In the genomic region with DNA sequence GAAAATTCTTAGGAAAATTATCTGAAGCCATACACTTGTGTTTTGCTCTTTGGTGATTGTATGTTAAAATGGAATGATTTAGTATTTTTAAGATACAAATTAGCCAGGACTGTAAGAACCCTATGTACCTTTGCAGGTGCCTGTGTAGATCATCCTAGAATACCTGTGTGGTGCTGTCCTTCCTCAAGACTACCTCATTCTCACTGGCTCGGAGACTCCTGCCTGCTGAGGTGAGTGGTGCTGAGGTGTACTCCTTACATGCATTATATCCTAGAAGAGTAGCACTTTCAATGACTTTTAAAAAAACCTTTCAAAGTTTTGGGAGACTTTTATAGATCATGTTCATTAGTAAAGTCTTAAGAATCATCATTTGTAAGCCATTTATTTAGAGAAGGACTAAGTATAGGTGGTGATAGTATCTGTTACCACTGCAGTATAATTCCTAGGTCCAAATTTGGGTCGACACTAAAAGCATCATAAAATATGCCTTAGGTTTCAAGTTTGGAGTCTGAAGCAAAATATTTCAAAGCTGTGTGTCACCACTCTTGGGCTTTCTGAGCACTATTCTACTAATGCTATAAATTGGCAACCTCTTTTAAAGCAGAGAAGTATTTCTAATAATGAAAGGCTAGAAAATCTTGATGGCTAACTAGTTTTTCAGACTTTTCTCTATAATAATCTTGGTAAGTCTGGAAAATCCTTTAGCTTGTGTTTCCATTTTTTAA, we compare ENCODE assay signal across 1 cellular context.
TF ChIP-seq lines count a peak whose summit lies in the region.

No MANE protein-coding gene starts in this region.

TF ChIP-seq in WTC11, 78 proteins besides CTCF, POLR2A, EP300 and RAD21 (continued from another document):
- TF ChIP-seq ETV6 (CRISPR knock-in tag; IDR thresholded peaks at IDR 0.05) (no peak), ZNF396 (CRISPR knock-in tag; IDR thresholded peaks at IDR 0.05; ENCODE audit: borderline replicate concordance) (no peak), NFYB (CRISPR knock-in tag; conservative IDR thresholded peaks at IDR 0.05; ENCODE audit: low read depth) (no peak)
- TF ChIP-seq, protein P1, sequence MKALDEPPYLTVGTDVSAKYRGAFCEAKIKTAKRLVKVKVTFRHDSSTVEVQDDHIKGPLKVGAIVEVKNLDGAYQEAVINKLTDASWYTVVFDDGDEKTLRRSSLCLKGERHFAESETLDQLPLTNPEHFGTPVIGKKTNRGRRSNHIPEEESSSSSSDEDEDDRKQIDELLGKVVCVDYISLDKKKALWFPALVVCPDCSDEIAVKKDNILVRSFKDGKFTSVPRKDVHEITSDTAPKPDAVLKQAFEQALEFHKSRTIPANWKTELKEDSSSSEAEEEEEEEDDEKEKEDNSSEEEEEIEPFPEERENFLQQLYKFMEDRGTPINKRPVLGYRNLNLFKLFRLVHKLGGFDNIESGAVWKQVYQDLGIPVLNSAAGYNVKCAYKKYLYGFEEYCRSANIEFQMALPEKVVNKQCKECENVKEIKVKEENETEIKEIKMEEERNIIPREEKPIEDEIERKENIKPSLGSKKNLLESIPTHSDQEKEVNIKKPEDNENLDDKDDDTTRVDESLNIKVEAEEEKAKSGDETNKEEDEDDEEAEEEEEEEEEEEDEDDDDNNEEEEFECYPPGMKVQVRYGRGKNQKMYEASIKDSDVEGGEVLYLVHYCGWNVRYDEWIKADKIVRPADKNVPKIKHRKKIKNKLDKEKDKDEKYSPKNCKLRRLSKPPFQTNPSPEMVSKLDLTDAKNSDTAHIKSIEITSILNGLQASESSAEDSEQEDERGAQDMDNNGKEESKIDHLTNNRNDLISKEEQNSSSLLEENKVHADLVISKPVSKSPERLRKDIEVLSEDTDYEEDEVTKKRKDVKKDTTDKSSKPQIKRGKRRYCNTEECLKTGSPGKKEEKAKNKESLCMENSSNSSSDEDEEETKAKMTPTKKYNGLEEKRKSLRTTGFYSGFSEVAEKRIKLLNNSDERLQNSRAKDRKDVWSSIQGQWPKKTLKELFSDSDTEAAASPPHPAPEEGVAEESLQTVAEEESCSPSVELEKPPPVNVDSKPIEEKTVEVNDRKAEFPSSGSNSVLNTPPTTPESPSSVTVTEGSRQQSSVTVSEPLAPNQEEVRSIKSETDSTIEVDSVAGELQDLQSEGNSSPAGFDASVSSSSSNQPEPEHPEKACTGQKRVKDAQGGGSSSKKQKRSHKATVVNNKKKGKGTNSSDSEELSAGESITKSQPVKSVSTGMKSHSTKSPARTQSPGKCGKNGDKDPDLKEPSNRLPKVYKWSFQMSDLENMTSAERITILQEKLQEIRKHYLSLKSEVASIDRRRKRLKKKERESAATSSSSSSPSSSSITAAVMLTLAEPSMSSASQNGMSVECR (CRISPR knock-in tag; IDR thresholded peaks at IDR 0.05; ENCODE audit: borderline replicate concordance), result no peak
- TF ChIP-seq, protein P2, sequence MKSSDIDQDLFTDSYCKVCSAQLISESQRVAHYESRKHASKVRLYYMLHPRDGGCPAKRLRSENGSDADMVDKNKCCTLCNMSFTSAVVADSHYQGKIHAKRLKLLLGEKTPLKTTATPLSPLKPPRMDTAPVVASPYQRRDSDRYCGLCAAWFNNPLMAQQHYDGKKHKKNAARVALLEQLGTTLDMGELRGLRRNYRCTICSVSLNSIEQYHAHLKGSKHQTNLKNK (CRISPR knock-in tag; IDR thresholded peaks at IDR 0.05), result no peak
- TF ChIP-seq, protein P3, sequence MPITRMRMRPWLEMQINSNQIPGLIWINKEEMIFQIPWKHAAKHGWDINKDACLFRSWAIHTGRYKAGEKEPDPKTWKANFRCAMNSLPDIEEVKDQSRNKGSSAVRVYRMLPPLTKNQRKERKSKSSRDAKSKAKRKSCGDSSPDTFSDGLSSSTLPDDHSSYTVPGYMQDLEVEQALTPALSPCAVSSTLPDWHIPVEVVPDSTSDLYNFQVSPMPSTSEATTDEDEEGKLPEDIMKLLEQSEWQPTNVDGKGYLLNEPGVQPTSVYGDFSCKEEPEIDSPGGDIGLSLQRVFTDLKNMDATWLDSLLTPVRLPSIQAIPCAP (CRISPR knock-in tag; IDR thresholded peaks at IDR 0.05), result no peak
